8 cellular contexts compared by ENCODE assay signal in genomic region chr10:74977913-74978847, GRCh38.
DNase-seq lines count a peak whose midpoint lies in the region; ATAC-seq and TF ChIP-seq lines count a peak whose summit lies in the region.

No MANE protein-coding gene starts in this region.

- H3K27me3 ChIP-seq in right atrium auricular region (no peaks in the 10 kb centered on the region), osteoblast (ENCODE audit: insufficient read depth, low read length) (no peaks in the 10 kb centered on the region)

- intact Hi-C loops in mucosa of descending colon (cut with DNase I, micrococcal nuclease) = no loop called here

- DNase-seq in mucosa of descending colon (no peak), SHP77 (lab: John Stamatoyannopoulos, UW) (no peak), right atrium auricular region (ENCODE audit: low spot score) (no peak), type B pancreatic cell (ENCODE audit: extremely low spot score, unreplicated experiment) (no peak), osteoblast (ENCODE audit: insufficient read length, low spot score, missing footprints) (no peak)

- ATAC-seq in GM18520 (IDR thresholded peaks at IDR 0.05; ENCODE audit: unreplicated experiment) (peak; percentile 83), GM21619 (IDR thresholded peaks at IDR 0.05; ENCODE audit: unreplicated experiment) (peak; percentile 84), mucosa of descending colon (peak; percentile 28)

- H3K27ac ChIP-seq in right atrium auricular region (no peak overlapping the region), osteoblast (ENCODE audit: low read depth, low read length) (no peak overlapping the region)

- H3K4me3 Mint-ChIP-seq in IgD-negative memory B cell (peak overlapping the region; percentile 1 to 77 (median 28)), type B pancreatic cell (no peak overlapping the region)

- peak overlapping the region; percentile 56 to 84 (median 81) for H3K27ac Mint-ChIP-seq in IgD-negative memory B cell
- H3K27ac Mint-ChIP-seq in type B pancreatic cell = no peak overlapping the region

- H4K20me1 ChIP-seq in osteoblast (ENCODE audit: insufficient read depth, low read length) = no peaks in the 10 kb centered on the region

- H3K9me3 ChIP-seq in mucosa of descending colon (no peaks in the 10 kb centered on the region), right atrium auricular region (no peaks in the 10 kb centered on the region), osteoblast (ENCODE audit: low read depth, low read length) (no peaks in the 10 kb centered on the region)

- H2AFZ ChIP-seq in osteoblast (ENCODE audit: low read length) = no peak overlapping the region

- no peaks in the 10 kb centered on the region for H3K4me1 ChIP-seq in mucosa of descending colon (ENCODE audit: low read depth)
- peaks cover 0 to 11% of the 10 kb centered on the region in 2 donors for H3K4me1 ChIP-seq in right atrium auricular region
- no peaks in the 10 kb centered on the region for H3K4me1 ChIP-seq in osteoblast (ENCODE audit: insufficient read depth, low read length)

- no peaks in the 10 kb centered on the region for H3K9me3 Mint-ChIP-seq in IgD-negative memory B cell
- H3K9me3 Mint-ChIP-seq in type B pancreatic cell = no peaks in the 10 kb centered on the region

- H3K36me3 Mint-ChIP-seq in IgD-negative memory B cell (peaks cover 20% of the 10 kb centered on the region), type B pancreatic cell (peaks cover 22% of the 10 kb centered on the region)

- H3K36me3 ChIP-seq in mucosa of descending colon (ENCODE audit: low read depth) = no peaks in the 10 kb centered on the region
- H3K36me3 ChIP-seq in right atrium auricular region = peaks cover 16% of the 10 kb centered on the region
- H3K36me3 ChIP-seq in osteoblast (ENCODE audit: insufficient read depth, low read length) = peaks cover 18% of the 10 kb centered on the region

- H3K27me3 Mint-ChIP-seq in IgD-negative memory B cell (no peaks in the 10 kb centered on the region), type B pancreatic cell (no peaks in the 10 kb centered on the region)

- H3K79me2 ChIP-seq in osteoblast (ENCODE audit: insufficient read depth, low read length) = no peaks in the 10 kb centered on the region

- no peak overlapping the region for H3K4me3 ChIP-seq in mucosa of descending colon
- no peak overlapping the region for H3K4me3 ChIP-seq in right atrium auricular region
- no peak overlapping the region for H3K4me3 ChIP-seq in osteoblast (ENCODE audit: insufficient read depth, low read length)

- H3K4me2 ChIP-seq in osteoblast (ENCODE audit: insufficient read depth, low read length) = no peak overlapping the region

- H3K4me1 Mint-ChIP-seq in IgD-negative memory B cell = peaks cover 36 to 47% (median 43%) of the 10 kb centered on the region in 3 donors
- no peaks in the 10 kb centered on the region for H3K4me1 Mint-ChIP-seq in type B pancreatic cell (ENCODE audit: unreplicated experiment)

- TF ChIP-seq CTCF in mucosa of descending colon (IDR thresholded peaks at IDR 0.05) = no peak
- no peak for TF ChIP-seq CTCF in right atrium auricular region (IDR thresholded peaks at IDR 0.05)
- no peak for TF ChIP-seq CTCF in type B pancreatic cell (conservative IDR thresholded peaks at IDR 0.05)
- no peak for TF ChIP-seq CTCF in osteoblast (IDR thresholded peaks at IDR 0.05; ENCODE audit: extremely low read depth, low read depth, low read length)

Comparison
In these comparisons a context has a peak if more than half of its experiments do, and no peak if none do; other contexts are left out.
1. ATAC-seq: peak in every context shown above with its lines; median percentile 84 in GM21619; 83 in GM18520; 28 in mucosa of descending colon.